17 cellular contexts compared by ENCODE assay signal in the genomic region with DNA sequence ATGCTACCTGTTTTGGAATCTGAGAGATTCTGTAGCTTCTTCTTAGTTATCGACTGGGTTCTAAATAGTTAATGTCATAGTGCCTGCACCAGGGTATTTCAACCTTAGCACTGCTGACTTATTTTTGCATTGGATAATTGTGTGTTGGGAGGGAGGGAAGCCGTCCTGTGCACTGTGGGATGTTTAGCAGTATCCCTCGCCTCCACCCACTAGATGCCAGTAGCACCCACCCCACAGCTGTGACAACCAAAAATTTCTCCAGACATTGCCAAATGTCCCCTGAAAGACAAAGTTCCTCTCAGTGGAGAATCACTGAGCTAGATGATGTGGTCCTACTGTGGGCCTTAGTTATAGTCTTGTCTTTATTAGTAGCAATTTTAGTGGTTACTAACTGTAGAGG.
"Had no signal": no experiment of that assay in that cellular context is flagged by ENCODE, and none has a peak within 500 bp of the region (broad histone marks: within the 10 kb centered on the region; RNA-seq: fewer than 3 reads in every experiment).

No MANE protein-coding gene starts in this region.

- H3K9me3 ChIP-seq: breast epithelium, gastroesophageal sphincter, right atrium auricular region, transverse colon had no signal

- H3K27ac Mint-ChIP-seq: activated CD4-positive, alpha-beta memory T cell treated with anti-CD3 and anti-CD28 coated beads for 36 hours; activated naive CD8-positive, alpha-beta T cell treated with anti-CD3 and anti-CD28 coated beads, Interleukin-2, amount 10 ng/mL, durations not matched to agents 7 days and 5 days; activated T-helper 2 cell treated with anti-CD3 and anti-CD28 coated beads, Interferon-gamma antibody, Interleukin-2, Interleukin-4, amounts not matched to agents 10 μg/mL and 5 μg/mL and 100 μg/mL, durations not matched to agents 14 hours and 24 hours and 36 hours had no signal

- H3K4me3 Mint-ChIP-seq: activated CD4-positive, alpha-beta memory T cell treated with anti-CD3 and anti-CD28 coated beads for 36 hours; activated naive CD8-positive, alpha-beta T cell treated with anti-CD3 and anti-CD28 coated beads, Interleukin-2, amount 10 ng/mL, durations not matched to agents 7 days and 5 days had no signal

- DNase-seq: activated CD4-positive, alpha-beta memory T cell treated with anti-CD3 and anti-CD28 coated beads for 36 hours; activated CD4-positive, CD25-positive, alpha-beta regulatory T cell; activated CD8-positive, alpha-beta memory T cell treated with anti-CD3 and anti-CD28 coated beads, Interleukin-2, amount 50 U/mL, for 4 hours; activated naive CD8-positive, alpha-beta T cell treated with anti-CD3 and anti-CD28 coated beads, Interleukin-2, amount 10 ng/mL, durations not matched to agents 7 days and 5 days; aorta; dermis blood vessel endothelial cell; left ventricle myocardium superior; nucleus accumbens; small intestine; substantia nigra; T-helper 1 cell; transverse colon had no signal

- H3K27me3 ChIP-seq: breast epithelium, gastroesophageal sphincter, right atrium auricular region, transverse colon had no signal

- H3K4me1 ChIP-seq: breast epithelium had no signal

- H3K27ac ChIP-seq: right atrium auricular region, SK-N-MC, transverse colon had no signal

- H3K4me3 ChIP-seq: breast epithelium, gastroesophageal sphincter, right atrium auricular region, SK-N-MC, transverse colon had no signal

- H3K36me3 ChIP-seq: breast epithelium had no signal

- H3K27me3 Mint-ChIP-seq: activated CD4-positive, alpha-beta memory T cell treated with anti-CD3 and anti-CD28 coated beads for 36 hours; activated naive CD8-positive, alpha-beta T cell treated with anti-CD3 and anti-CD28 coated beads, Interleukin-2, amount 10 ng/mL, durations not matched to agents 7 days and 5 days had no signal

- ATAC-seq: gastroesophageal sphincter, left ventricle myocardium superior had no signal

- H3K9me3 Mint-ChIP-seq: activated CD4-positive, alpha-beta memory T cell treated with anti-CD3 and anti-CD28 coated beads for 36 hours; activated naive CD8-positive, alpha-beta T cell treated with anti-CD3 and anti-CD28 coated beads, Interleukin-2, amount 10 ng/mL, durations not matched to agents 7 days and 5 days; activated T-helper 2 cell treated with anti-CD3 and anti-CD28 coated beads, Interferon-gamma antibody, Interleukin-2, Interleukin-4, amounts not matched to agents 10 μg/mL and 5 μg/mL and 100 μg/mL, durations not matched to agents 14 hours and 24 hours and 36 hours had no signal
